ENCODE assay signal across 16 cellular contexts in the genomic region with DNA sequence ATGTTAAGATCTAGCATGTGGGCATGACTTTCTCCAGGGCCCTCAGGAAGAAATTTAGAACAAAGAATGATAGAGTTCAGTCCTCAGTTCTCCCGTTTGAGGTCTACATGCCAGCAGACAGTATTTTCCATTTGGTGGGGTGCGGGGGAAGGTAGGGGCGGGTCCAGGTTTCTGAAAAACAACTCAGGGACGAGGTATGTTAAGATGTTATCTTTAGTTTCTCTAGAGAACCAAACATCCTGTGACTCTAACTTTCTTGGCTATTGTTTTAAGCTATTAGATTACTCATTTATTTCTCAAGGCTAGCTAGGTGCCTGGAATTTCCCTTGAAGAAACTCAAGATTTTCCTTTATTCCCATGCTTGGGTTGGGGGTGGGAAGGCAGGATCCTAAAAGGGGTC. TPM values are rescaled to one million over a fixed set of nuclear protein-coding genes. Genes with fewer than 3 reads are reported as not detected.
A peak's percentile ranks its signal among the peaks of the same experiment; 100 is the strongest.
DNase-seq lines count a peak whose midpoint lies in the region; ATAC-seq, FAIRE-seq and TF ChIP-seq lines count a peak whose summit lies in the region.
"Had no signal": no experiment of that assay in that cellular context is flagged by ENCODE, and none has a peak within 500 bp of the region (broad histone marks: within the 10 kb centered on the region; RNA-seq: fewer than 3 reads in every experiment).

No MANE protein-coding gene starts in this region.

- TF ChIP-seq POLR2A in GM12891 (IDR thresholded peaks at IDR 0.05; ENCODE audit: low read depth, low read length): no peak

- H3K36me3 Mint-ChIP-seq in activated CD4-positive, alpha-beta T cell treated with anti-CD3 and anti-CD28 coated beads for 36 hours (ENCODE audit: low read depth): no peaks in the 10 kb centered on the region
- H3K36me3 Mint-ChIP-seq: brain had no signal

- CTCF ChIA-PET in activated CD4-positive, alpha-beta T cell treated with anti-CD3 and anti-CD28 coated beads for 36 hours (lab: Charles Lee): no interaction called here

- H3K4me1 Mint-ChIP-seq in activated CD4-positive, alpha-beta T cell treated with anti-CD3 and anti-CD28 coated beads for 36 hours: peaks cover 8% of the 10 kb centered on the region
- H3K4me1 Mint-ChIP-seq: nephron had no signal

- H3K36me3 ChIP-seq in osteoblast (ENCODE audit: insufficient read depth, low read length): no peaks in the 10 kb centered on the region
- H3K36me3 ChIP-seq: esophagus muscularis mucosa had no signal

- H3K4me2 ChIP-seq in osteoblast (ENCODE audit: insufficient read depth, low read length): peak overlapping the region; percentile 53

- peak; percentile 19 for ATAC-seq in activated CD4-positive, alpha-beta T cell treated with anti-CD3 and anti-CD28 coated beads for 36 hours
- ATAC-seq in GM21529 (IDR thresholded peaks at IDR 0.05; ENCODE audit: unreplicated experiment): no peak
- ATAC-seq: HepG2 had no signal

- POLR2A ChIA-PET in activated CD4-positive, alpha-beta T cell treated with anti-CD3 and anti-CD28 coated beads for 36 hours (lab: Charles Lee): no interaction called here

- H3K9me3 ChIP-seq in osteoblast (ENCODE audit: low read depth, low read length): no peaks in the 10 kb centered on the region
- H3K9me3 ChIP-seq: esophagus muscularis mucosa had no signal

- no peaks in the 10 kb centered on the region for H3K79me2 ChIP-seq in osteoblast (ENCODE audit: insufficient read depth, low read length)

- no peaks in the 10 kb centered on the region for H3K9me3 Mint-ChIP-seq in activated CD4-positive, alpha-beta T cell treated with anti-CD3 and anti-CD28 coated beads for 36 hours (ENCODE audit: low read depth)
- H3K9me3 Mint-ChIP-seq: brain; nephron; T-helper 1 cell treated with Interleukin-12 subunit alpha and Interleukin-12 subunit beta and Interleukin-4 antibody, amounts not matched to agents 30 μg/mL and 1 μg/mL, for 36 hours had no signal

- no peak overlapping the region for H3K4me3 ChIP-seq in osteoblast (ENCODE audit: insufficient read depth, low read length)
- H3K4me3 ChIP-seq: esophagus muscularis mucosa had no signal

- no peaks in the 10 kb centered on the region for H4K20me1 ChIP-seq in osteoblast (ENCODE audit: insufficient read depth, low read length)

- intact Hi-C loops in activated CD4-positive, alpha-beta T cell treated with anti-CD3 and anti-CD28 coated beads for 36 hours (cut with DNase I, micrococcal nuclease): no loop called here

- peak overlapping the region; percentile 96 for H3K27ac ChIP-seq in osteoblast (ENCODE audit: low read depth, low read length)
- H3K27ac ChIP-seq: 22Rv1, esophagus muscularis mucosa had no signal

- H3K4me1 ChIP-seq in osteoblast (ENCODE audit: insufficient read depth, low read length): peaks cover 39% of the 10 kb centered on the region
- H3K4me1 ChIP-seq: esophagus muscularis mucosa had no signal

- H3K4me3 Mint-ChIP-seq in activated CD4-positive, alpha-beta T cell treated with anti-CD3 and anti-CD28 coated beads for 36 hours: no peak overlapping the region
- H3K4me3 Mint-ChIP-seq: brain; T-helper 1 cell treated with Interleukin-12 subunit alpha and Interleukin-12 subunit beta and Interleukin-4 antibody, amounts not matched to agents 30 μg/mL and 1 μg/mL, for 36 hours had no signal

- H3K27ac Mint-ChIP-seq in activated CD4-positive, alpha-beta T cell treated with anti-CD3 and anti-CD28 coated beads for 36 hours: no peak overlapping the region
- H3K27ac Mint-ChIP-seq: brain, nephron had no signal

- H3K27me3 ChIP-seq in osteoblast (ENCODE audit: insufficient read depth, low read length): no peaks in the 10 kb centered on the region

- peaks cover 6% of the 10 kb centered on the region for H3K27me3 Mint-ChIP-seq in activated CD4-positive, alpha-beta T cell treated with anti-CD3 and anti-CD28 coated beads for 36 hours

- no peak overlapping the region for H2AFZ ChIP-seq in osteoblast (ENCODE audit: low read length)

- no peak for FAIRE-seq in GM12891 (lab: Jason Lieb, UNC)
- FAIRE-seq: HepG2 had no signal

- peak; percentile 41 for DNase-seq in activated CD4-positive, alpha-beta T cell treated with anti-CD3 and anti-CD28 coated beads for 36 hours
- DNase-seq in activated CD4-positive, alpha-beta T cell treated with anti-CD3 and anti-CD28 coated beads for 4 hours: no peak
- DNase-seq in M059J (ENCODE audit: low read depth) (peak; percentile 95), cerebellar cortex (ENCODE audit: low spot score) (peak; percentile 79), osteoblast (ENCODE audit: insufficient read length, low spot score, missing footprints) (peak; percentile 72), GM12891 (ENCODE audit: insufficient read length, low spot score) (no peak), hippocampal formation (lab: John Stamatoyannopoulos, UW) (no peak)
- DNase-seq: NCI-H187; NK-92 treated with Interleukin-12 subunit alpha and Interleukin-12 subunit beta, amount 100 ng/mL, for 24 hours had no signal

- TF ChIP-seq CTCF in osteoblast (IDR thresholded peaks at IDR 0.05; ENCODE audit: extremely low read depth, low read depth, low read length): no peak

TF ChIP-seq in GM12891, 5 proteins besides CTCF, POLR2A, EP300 and RAD21:
- no peak for TF ChIP-seq POU2F2 (IDR thresholded peaks at IDR 0.05; ENCODE audit: low read depth, low read length)
- TF ChIP-seq TAF1 (IDR thresholded peaks at IDR 0.05; ENCODE audit: low read depth, low read length): no peak
- no peak for TF ChIP-seq PAX5 (IDR thresholded peaks at IDR 0.05; ENCODE audit: insufficient read depth, low read length, severe bottlenecking)
- TF ChIP-seq SPI1 (IDR thresholded peaks at IDR 0.05; ENCODE audit: low read depth, low read length): no peak
- TF ChIP-seq POLR2AphosphoS5 (IDR thresholded peaks at IDR 0.05; ENCODE audit: low read depth, low read length): no peak

RNA-seq across cellular contexts. Expression of a gene that starts 42.3 kb away (rescaled TPM):
- not detected for total RNA-seq in activated CD4-positive, alpha-beta T cell treated with anti-CD3 and anti-CD28 coated beads for 36 hours
- 3.7 and 6.1 TPM in 2 replicates for total RNA-seq in M059J (2014; rRNA removed; shearing (Covaris generic))
- total RNA-seq in osteoblast: 0.29 and 0.36 TPM in 2 replicates
- polyA plus RNA-seq in GM12891 (2012; ENCODE audit: low read depth, missing spikeins): not detected
- total RNA-seq: HepG2 had no signal
- polyA plus RNA-seq: HepG2 had no signal

Comparison
In these comparisons a context has a peak if more than half of its experiments do, and no peak if none do; other contexts are left out.
1. DNase-seq: peak in activated CD4-positive, alpha-beta T cell treated with anti-CD3 and anti-CD28 coated beads for 36 hours (single experiment), M059J (single experiment), cerebellar cortex (single experiment) and osteoblast (single experiment); none in activated CD4-positive, alpha-beta T cell treated with anti-CD3 and anti-CD28 coated beads for 4 hours (0 of 2), GM12891 (single experiment) and hippocampal formation (0 of 2).